In genomic region chr6:137233561-137234504, GRCh38 we compare ENCODE assay signal across 8 cellular contexts. TPM values are rescaled to one million over a fixed set of nuclear protein-coding genes. Genes with fewer than 3 reads are reported as not detected.
DNase-seq lines count a peak whose midpoint lies in the region; ATAC-seq and TF ChIP-seq lines count a peak whose summit lies in the region.

No MANE protein-coding gene starts in this region.

- 38 to 46% methylated on average over 5 of the region's 5 CpGs for WGBS in upper lobe of left lung, 2 donors

- no peak for TF ChIP-seq CTCF in upper lobe of left lung (IDR thresholded peaks at IDR 0.05)

- H3K27ac Mint-ChIP-seq in IgD-negative memory B cell, result peak overlapping the region in 2 of 3 donors; percentile 11 to 63

- H3K9me3 Mint-ChIP-seq in IgD-negative memory B cell, result peaks cover 2 to 7% (median 3%) of the 10 kb centered on the region in 3 donors

- H3K27me3 ChIP-seq in upper lobe of left lung, result no peaks in the 10 kb centered on the region

- H3K36me3 Mint-ChIP-seq in IgD-negative memory B cell, result peaks cover 2% of the 10 kb centered on the region

- no peaks in the 10 kb centered on the region for H3K27me3 Mint-ChIP-seq in IgD-negative memory B cell

- no peaks in the 10 kb centered on the region for H3K36me3 ChIP-seq in upper lobe of left lung

- peak overlapping the region; percentile 74 to 86 (median 77) for H3K27ac ChIP-seq in upper lobe of left lung

- peak in 1 of 4 donors; percentile 3 for TF ChIP-seq EP300 in upper lobe of left lung (IDR thresholded peaks at IDR 0.05)

- ATAC-seq in upper lobe of left lung (ENCODE audit: low FRiP score in 2 of 2) (peak in 1 of 2 donors; percentile 92), GM21423 (IDR thresholded peaks at IDR 0.05; ENCODE audit: unreplicated experiment) (no peak), HG02798 (IDR thresholded peaks at IDR 0.05; ENCODE audit: poor library complexity, unreplicated experiment) (no peak)

- H3K9me3 ChIP-seq in upper lobe of left lung, result no peaks in the 10 kb centered on the region

- peaks cover 38 to 47% (median 41%) of the 10 kb centered on the region in 3 donors for H3K4me1 Mint-ChIP-seq in IgD-negative memory B cell

- no peak overlapping the region for H3K4me3 ChIP-seq in upper lobe of left lung

- peak in 1 of 4 donors; percentile 23 for TF ChIP-seq POLR2A in upper lobe of left lung (IDR thresholded peaks at IDR 0.05)

- DNase-seq in AML-193 (lab: John Stamatoyannopoulos, UW) (peak; percentile 97 to 98), amniotic epithelial cell (ENCODE audit: low read depth) (peak; percentile 94), kidney glomerular epithelial cell (lab: John Stamatoyannopoulos, UW) (peak; percentile 78), upper lobe of left lung (no peak)
- DNase-seq in stimulated activated naive CD4-positive, alpha-beta T cell treated with Interleukin-2 at 50 U/mL for 16 hours (lab: John Stamatoyannopoulos, UW), result no peak

- peak overlapping the region in 2 of 4 donors; percentile 83 to 90 for H3K4me3 Mint-ChIP-seq in IgD-negative memory B cell

- H3K4me1 ChIP-seq in upper lobe of left lung, result peaks cover 51 to 66% (median 59%) of the 10 kb centered on the region in 4 donors

RNA-seq across cellular contexts. Expression of gene IFNGR1, which starts 14.6 kb away (rescaled TPM):
- 38.1 TPM for polyA plus RNA-seq in IgD-negative memory B cell
- total RNA-seq in upper lobe of left lung, result 100 to 1,000 TPM in 5 of 6 donors, 10 to 100 TPM in 1; 94.0 to 216 (median 183) TPM

Comparison
In these comparisons a context has a peak if more than half of its experiments do, and no peak if none do; other contexts are left out.
1. DNase-seq: peak in AML-193 (2 of 2), amniotic epithelial cell (single experiment) and kidney glomerular epithelial cell (single experiment); none in upper lobe of left lung (0 of 2) and stimulated activated naive CD4-positive, alpha-beta T cell treated with Interleukin-2 at 50 U/mL for 16 hours (single experiment).